In genomic region chr22:40463727-40464126, GRCh38 we compare ENCODE assay signal across 9 cellular contexts.
A peak's percentile ranks its signal among the peaks of the same experiment; 100 is the strongest.
DNase-seq lines count a peak whose midpoint lies in the region; ATAC-seq and TF ChIP-seq lines count a peak whose summit lies in the region.
"Had no signal": no experiment of that assay in that cellular context is flagged by ENCODE, and none has a peak within 500 bp of the region (broad histone marks: within the 10 kb centered on the region; RNA-seq: fewer than 3 reads in every experiment).

No MANE protein-coding gene starts in this region.

- peak; percentile 63 for ATAC-seq in DND-41 (ENCODE audit: insufficient read depth, low read depth)

- intact Hi-C loops in testis (cut with DNase I; ENCODE audit: low total_unique reads) = no loop called here

- H2AFZ ChIP-seq in DND-41 (ENCODE audit: low read depth, low read length) = peak overlapping the region; percentile 74

- H3K4me2 ChIP-seq in DND-41 (ENCODE audit: insufficient read depth, low read length) = peak overlapping the region; percentile 74

- H4K20me1 ChIP-seq in DND-41 (ENCODE audit: insufficient read depth, low read length) = no peaks in the 10 kb centered on the region

- H3K36me3 ChIP-seq in DND-41 (ENCODE audit: insufficient read depth, low read length) (peaks cover 16% of the 10 kb centered on the region), muscle layer of colon (ENCODE audit: insufficient read depth, low read length) (peaks cover 9% of the 10 kb centered on the region), testis (ENCODE audit: low read depth, missing control alignments) (no peaks in the 10 kb centered on the region)

- peak overlapping the region; percentile 50 to 64 for H3K4me3 ChIP-seq in DND-41 (ENCODE audit: low read depth in 1 of 2, low read length in 2 of 2)
- peak overlapping the region; percentile 69 for H3K4me3 ChIP-seq in Jurkat, Clone E6-1 (ENCODE audit: low read length)
- no peak overlapping the region for H3K4me3 ChIP-seq in muscle layer of colon (ENCODE audit: low read depth in 1 of 2, low read length in 2 of 2)
- H3K4me3 ChIP-seq in testis = no peak overlapping the region

- 87 to 91% methylated on average over 6 of the region's 6 CpGs for WGBS in testis, 2 donors

- TF ChIP-seq POLR2A in testis (IDR thresholded peaks at IDR 0.05) = no peak

- H3K4me1 ChIP-seq in DND-41 (ENCODE audit: insufficient read depth, low read length) = peaks cover 28% of the 10 kb centered on the region
- no peaks in the 10 kb centered on the region for H3K4me1 ChIP-seq in muscle layer of colon (ENCODE audit: insufficient read depth, low read length)
- H3K4me1 ChIP-seq in testis = peaks cover 8% of the 10 kb centered on the region

- TF ChIP-seq CTCF in DND-41 (IDR thresholded peaks at IDR 0.05; ENCODE audit: borderline replicate concordance, extremely low read depth, low read length, poor library complexity, severe bottlenecking) = no peak
- no peak for TF ChIP-seq CTCF in testis (IDR thresholded peaks at IDR 0.05)

- DNase-seq in DND-41 (peak; percentile 27), NCI-H1694 (lab: John Stamatoyannopoulos, UW) (no peak), NCI-H510A treated with DMSO at 0.1 percent for 48 hours (lab: John Stamatoyannopoulos, UW) (no peak), NCI-H446 (lab: John Stamatoyannopoulos, UW) (no peak), testis (no peak)
- DNase-seq in Jurkat, Clone E6-1 (ENCODE audit: low read depth, low spot score) = peak; percentile 32
- DNase-seq in activated T-cell treated with anti-CD3 and anti-CD28 coated beads, Interleukin-2, amount 50 U/mL, for 1 hour = peak; percentile 38
- DNase-seq: DMS79 treated with DMSO at 0.1 percent for 48 hours had no signal

- H3K9ac ChIP-seq in DND-41 (ENCODE audit: low read depth, low read length) (peak overlapping the region; percentile 59), muscle layer of colon (ENCODE audit: low read length) (no peak overlapping the region)

- H3K27me3 ChIP-seq in DND-41 (ENCODE audit: insufficient read depth, low read length, poor library complexity) = no peaks in the 10 kb centered on the region
- no peaks in the 10 kb centered on the region for H3K27me3 ChIP-seq in muscle layer of colon (ENCODE audit: control insufficient read depth in 1 of 2, insufficient read depth in 2 of 2, low read length in 2 of 2)
- H3K27me3 ChIP-seq in testis = no peaks in the 10 kb centered on the region

- H3K27ac ChIP-seq in DND-41 (ENCODE audit: low read length) (peak overlapping the region; percentile 82), muscle layer of colon (ENCODE audit: low read depth, low read length) (peak overlapping the region; percentile 15), testis (peak overlapping the region in 1 of 2 donors; percentile 11)

- no peaks in the 10 kb centered on the region for H3K9me3 ChIP-seq in DND-41 (ENCODE audit: insufficient read depth, low read length, severe bottlenecking)
- no peaks in the 10 kb centered on the region for H3K9me3 ChIP-seq in muscle layer of colon (ENCODE audit: low read length)
- no peaks in the 10 kb centered on the region for H3K9me3 ChIP-seq in testis

- H3K79me2 ChIP-seq in DND-41 (ENCODE audit: insufficient read depth, low read length) = peaks cover 54% of the 10 kb centered on the region

Comparison
In these comparisons a context has a peak if more than half of its experiments do, and no peak if none do; other contexts are left out.
1. DNase-seq: peak in DND-41 (single experiment), Jurkat, Clone E6-1 (single experiment) and activated T-cell treated with anti-CD3 and anti-CD28 coated beads, Interleukin-2, amount 50 U/mL, for 1 hour (single experiment); none in NCI-H1694 (single experiment), NCI-H510A treated with DMSO at 0.1 percent for 48 hours (single experiment), NCI-H446 (0 of 2) and testis (single experiment).
2. H3K4me3 ChIP-seq: peak in DND-41 (2 of 2) and Jurkat, Clone E6-1 (single experiment); none in muscle layer of colon (0 of 2) and testis (0 of 2).